28 cellular contexts compared by ENCODE assay signal in the genomic region with DNA sequence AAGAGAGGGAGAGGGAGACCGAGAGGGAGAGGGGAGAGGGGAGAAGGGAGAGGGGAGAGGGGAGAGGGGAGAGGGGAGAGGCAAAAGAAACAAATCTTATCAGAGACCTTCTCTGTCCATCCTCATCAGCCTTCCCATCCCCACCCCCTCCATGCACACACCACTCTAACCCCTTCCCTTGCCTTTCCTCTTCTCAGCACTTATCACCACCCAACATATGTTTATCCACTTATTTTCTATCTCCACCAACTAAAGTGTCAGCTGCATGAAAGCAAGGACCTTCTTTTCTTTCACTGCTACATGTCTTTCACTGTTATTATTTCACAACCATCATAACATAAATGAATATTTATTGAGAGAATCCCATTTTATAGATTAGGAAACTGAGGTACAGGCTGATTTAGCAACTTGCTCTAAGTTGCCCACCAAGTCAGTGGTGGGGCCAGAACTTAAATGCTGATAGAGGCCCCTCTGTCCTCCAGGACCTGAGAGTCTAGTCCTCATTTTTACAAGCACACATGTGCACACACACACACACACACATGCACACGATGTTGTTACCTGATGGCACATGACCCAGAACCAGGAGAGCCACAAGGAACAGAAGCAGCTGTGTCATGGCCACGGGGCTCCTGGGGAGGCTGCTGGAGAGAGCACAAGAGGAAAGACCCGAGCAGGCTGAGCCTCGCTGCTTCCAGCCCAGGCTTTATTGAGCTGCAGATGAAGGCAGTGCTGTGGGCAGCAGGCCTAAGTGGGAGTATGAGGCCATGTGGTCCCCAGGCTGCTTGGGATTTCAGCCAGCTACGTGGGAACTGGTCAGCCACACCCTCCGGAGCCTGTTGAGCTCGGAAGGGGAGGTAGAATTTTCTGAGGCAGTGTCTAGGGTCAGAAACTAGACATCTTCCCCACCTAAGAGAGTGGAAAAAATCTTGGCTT. TPM values are rescaled to one million over a fixed set of nuclear protein-coding genes. Genes with fewer than 3 reads are reported as not detected.
DNase-seq lines count a peak whose midpoint lies in the region; ATAC-seq and TF ChIP-seq lines count a peak whose summit lies in the region.
"Had no signal": no experiment of that assay in that cellular context is flagged by ENCODE, and none has a peak within 500 bp of the region (broad histone marks: within the 10 kb centered on the region; RNA-seq: fewer than 3 reads in every experiment).

No MANE protein-coding gene starts in this region.

- H3K36me3 Mint-ChIP-seq in Caco-2 (ENCODE audit: insufficient read depth, unreplicated experiment) (peaks cover 6% of the 10 kb centered on the region), progenitor cell of endocrine pancreas (ENCODE audit: insufficient read depth) (peaks cover 8% of the 10 kb centered on the region)
- H3K36me3 Mint-ChIP-seq in activated CD4-positive, alpha-beta T cell treated with anti-CD3 and anti-CD28 coated beads, Interleukin-2, amount 10 ng/mL, durations not matched to agents 24 days and 14 days (ENCODE audit: low read depth) = no peaks in the 10 kb centered on the region

- H3K4me3 Mint-ChIP-seq in Caco-2 (ENCODE audit: unreplicated experiment) (peak overlapping the region; percentile 5), progenitor cell of endocrine pancreas (ENCODE audit: low read depth) (no peak overlapping the region)
- H3K4me3 Mint-ChIP-seq in activated CD4-positive, alpha-beta T cell treated with anti-CD3 and anti-CD28 coated beads, Interleukin-2, amount 10 ng/mL, durations not matched to agents 24 days and 14 days = no peak overlapping the region
- H3K4me3 Mint-ChIP-seq: B cell had no signal

- H3K4me3 ChIP-seq in Caco-2 (ENCODE audit: low read depth, low read length) (no peak overlapping the region), fibroblast of mammary gland (ENCODE audit: control insufficient read depth, low read depth, low read length) (no peak overlapping the region), A673 (ENCODE audit: low read depth, low read length, poor library complexity, severe bottlenecking) (no peak overlapping the region)
- H3K4me3 ChIP-seq: HAP-1 had no signal

- POLR2A ChIA-PET in Caco-2 (lab: Charles Lee) (no interaction called here), A673 (lab: Charles Lee; ENCODE audit: low non-redundant PET) (interaction anchor here (0.7 kb wide), 1 partner anchor 160 kb away, joined by 10 read pairs; no protein-coding TSS in a partner anchor)

- CTCF ChIA-PET in Caco-2 (lab: Charles Lee) = interaction anchor here (0.6 to 1.1 kb wide), 2 partner anchors 29 to 32 kb away, joined by 3 to 7 read pairs; no protein-coding TSS in a partner anchor
- CTCF ChIA-PET in A673 (lab: Charles Lee) = interaction anchor here (0.7 kb wide), 1 partner anchor 130 kb away, joined by 3 read pairs; no protein-coding TSS in a partner anchor

- H3K4me1 ChIP-seq in Caco-2 (peaks cover 7% of the 10 kb centered on the region; the same call in 1 of the 2 replicates), A673 (ENCODE audit: insufficient read depth, low read length, poor library complexity, severe bottlenecking) (no peaks in the 10 kb centered on the region)

- H3K9me3 Mint-ChIP-seq in Caco-2 (ENCODE audit: unreplicated experiment) = peaks cover 10% of the 10 kb centered on the region
- H3K9me3 Mint-ChIP-seq in progenitor cell of endocrine pancreas (ENCODE audit: low read depth) = peaks cover 35% of the 10 kb centered on the region
- peaks cover 3% of the 10 kb centered on the region for H3K9me3 Mint-ChIP-seq in activated CD4-positive, alpha-beta T cell treated with anti-CD3 and anti-CD28 coated beads, Interleukin-2, amount 10 ng/mL, durations not matched to agents 24 days and 14 days

- DNase-seq in Caco-2 (peak in 1 of 2 experiments; percentile 40), OCI-M1 (lab: John Stamatoyannopoulos, UW) (peak; percentile 43), fibroblast of mammary gland (ENCODE audit: low read depth) (peak; percentile 65), progenitor cell of endocrine pancreas (ENCODE audit: low spot score, unreplicated experiment) (no peak), A673 (ENCODE audit: low spot score) (no peak)
- DNase-seq in activated CD4-positive, alpha-beta T cell treated with anti-CD3 and anti-CD28 coated beads, Interleukin-2, amount 10 ng/mL, durations not matched to agents 24 days and 14 days = no peak
- DNase-seq: activated CD4-positive, alpha-beta T cell treated with anti-CD3 and anti-CD28 coated beads, Interleukin-2, amount 50 U/mL, for 4 hours; aorta; central memory CD4-positive, alpha-beta T cell; dermis blood vessel endothelial cell; DND-41; head of caudate nucleus; left colon; naive B cell; NCI-H187 treated with DMSO at 0.1 percent for 48 hours; NCI-H526 treated with DMSO at 0.1 percent for 48 hours; nucleus accumbens; RPMI8226; small intestine; stimulated activated CD4-positive, alpha-beta T cell treated with anti-CD3 and anti-CD28 coated beads, Interleukin-1b, Interleukin-23, amount 100 ng/mL, for 48 hours; WERI-Rb-1 had no signal

- intact Hi-C loops in Caco-2 (cut with micrococcal nuclease; ENCODE audit: unreplicated experiment) = no loop called here
- intact Hi-C loops in A673 (cut with micrococcal nuclease; ENCODE audit: unreplicated experiment) = no loop called here
- intact Hi-C loops in activated CD4-positive, alpha-beta T cell treated with anti-CD3 and anti-CD28 coated beads, Interleukin-2, amount 10 ng/mL, durations not matched to agents 24 days and 14 days (cut with micrococcal nuclease) = no loop called here

- no peak for TF ChIP-seq CTCF in Caco-2 (IDR thresholded peaks at IDR 0.05; ENCODE audit: insufficient read depth in 1 of 2, low read depth in 1 of 2, low read length in 1 of 2, severe bottlenecking in 1 of 2, unreplicated experiment in 1 of 2)
- no peak for TF ChIP-seq CTCF in fibroblast of mammary gland (conservative IDR thresholded peaks at IDR 0.05; ENCODE audit: control insufficient read depth, insufficient read depth, low read depth, low read length)
- no peak for TF ChIP-seq CTCF in progenitor cell of endocrine pancreas (IDR thresholded peaks at IDR 0.05; ENCODE audit: unreplicated experiment)
- no peak for TF ChIP-seq CTCF in A673 (conservative IDR thresholded peaks at IDR 0.05; ENCODE audit: low read depth, low read length)

- peak overlapping the region; percentile 10 for H3K27ac Mint-ChIP-seq in Caco-2 (ENCODE audit: unreplicated experiment)
- peak overlapping the region; percentile 66 for H3K27ac Mint-ChIP-seq in progenitor cell of endocrine pancreas
- H3K27ac Mint-ChIP-seq in activated CD4-positive, alpha-beta T cell treated with anti-CD3 and anti-CD28 coated beads, Interleukin-2, amount 10 ng/mL, durations not matched to agents 24 days and 14 days = no peak overlapping the region
- H3K27ac Mint-ChIP-seq: activated naive CD4-positive, alpha-beta T cell treated with anti-CD3 and anti-CD28 coated beads, Interleukin-2, amount 50 U/mL, for 72 hours; B cell; naive B cell had no signal

- H3K4me1 Mint-ChIP-seq in Caco-2 (ENCODE audit: low read depth, unreplicated experiment) = no peaks in the 10 kb centered on the region
- H3K4me1 Mint-ChIP-seq in progenitor cell of endocrine pancreas (ENCODE audit: low read depth) = no peaks in the 10 kb centered on the region
- H3K4me1 Mint-ChIP-seq in activated CD4-positive, alpha-beta T cell treated with anti-CD3 and anti-CD28 coated beads, Interleukin-2, amount 10 ng/mL, durations not matched to agents 24 days and 14 days = peaks cover 6% of the 10 kb centered on the region

- H3K36me3 ChIP-seq in Caco-2 (ENCODE audit: control insufficient read depth, insufficient read depth, low read length) (no peaks in the 10 kb centered on the region), A673 (ENCODE audit: insufficient read depth, low read length, poor library complexity, severe bottlenecking) (no peaks in the 10 kb centered on the region)
- H3K36me3 ChIP-seq: HAP-1, WERI-Rb-1 had no signal

- no peaks in the 10 kb centered on the region for H3K27me3 ChIP-seq in Caco-2 (replicated peaks; ENCODE audit: control insufficient read depth, insufficient read depth, low read length)
- H3K27me3 ChIP-seq in A673 (replicated peaks; ENCODE audit: insufficient read depth, low read depth, low read length, poor library complexity) = peaks cover 36% of the 10 kb centered on the region

- BruUV-seq in Caco-2 (replicated peaks; lab: Mats Ljungman, UMichigan) = no TSS peak
- no TSS peak for BruUV-seq in A673 (replicated peaks; lab: Mats Ljungman, UMichigan)

- peaks cover 10% of the 10 kb centered on the region for H3K9me3 ChIP-seq in Caco-2
- no peaks in the 10 kb centered on the region for H3K9me3 ChIP-seq in A673 (ENCODE audit: low read depth, low read length, poor library complexity, severe bottlenecking)

- peaks cover 16% of the 10 kb centered on the region for H3K27me3 Mint-ChIP-seq in Caco-2 (ENCODE audit: insufficient read depth, unreplicated experiment)
- peaks cover 4% of the 10 kb centered on the region for H3K27me3 Mint-ChIP-seq in progenitor cell of endocrine pancreas
- H3K27me3 Mint-ChIP-seq in activated CD4-positive, alpha-beta T cell treated with anti-CD3 and anti-CD28 coated beads, Interleukin-2, amount 10 ng/mL, durations not matched to agents 24 days and 14 days = peaks cover 30% of the 10 kb centered on the region

- no peak for ATAC-seq in GM18498 (IDR thresholded peaks at IDR 0.05; ENCODE audit: unreplicated experiment)
- ATAC-seq: activated naive CD4-positive, alpha-beta T cell treated with anti-CD3 and anti-CD28 coated beads, Interleukin-2, amount 50 U/mL, for 72 hours; left colon; SK-N-SH treated with all-trans-retinoic acid at 6 μM for 48 hours had no signal

- H3K27ac ChIP-seq in A673 (ENCODE audit: low read depth, low read length, poor library complexity, severe bottlenecking) = no peak overlapping the region
- H3K27ac ChIP-seq: WERI-Rb-1 had no signal

RNA-seq across cellular contexts. Expression of a gene that starts 2.3 kb away (rescaled TPM):
- total RNA-seq in Caco-2 (2022) (not detected in 2 replicates), progenitor cell of endocrine pancreas (not detected in 2 replicates), A673 (2021) (not detected in 2 replicates)
- total RNA-seq in activated CD4-positive, alpha-beta T cell treated with anti-CD3 and anti-CD28 coated beads, Interleukin-2, amount 10 ng/mL, durations not matched to agents 24 days and 14 days = not detected in 2 replicates
- total RNA-seq: activated naive CD4-positive, alpha-beta T cell treated with anti-CD3 and anti-CD28 coated beads, Interleukin-2, amount 50 U/mL, for 72 hours; B cell; dermis blood vessel endothelial cell; left colon; T-helper 2 cell treated with Interferon-gamma antibody and Interleukin-4, amounts not matched to agents 100 ng/mL and 5 ng/mL, for 36 hours had no signal

RNA-seq across cellular contexts. Expression of a gene that starts 2.4 kb away (rescaled TPM):
- not detected in 2 replicates for total RNA-seq in Caco-2 (2022)
- total RNA-seq in progenitor cell of endocrine pancreas = not detected in 2 replicates
- not detected in 2 replicates for total RNA-seq in A673 (2021)
- not detected in 2 replicates for total RNA-seq in activated CD4-positive, alpha-beta T cell treated with anti-CD3 and anti-CD28 coated beads, Interleukin-2, amount 10 ng/mL, durations not matched to agents 24 days and 14 days
- total RNA-seq: activated naive CD4-positive, alpha-beta T cell treated with anti-CD3 and anti-CD28 coated beads, Interleukin-2, amount 50 U/mL, for 72 hours; B cell; dermis blood vessel endothelial cell; T-helper 2 cell treated with Interferon-gamma antibody and Interleukin-4, amounts not matched to agents 100 ng/mL and 5 ng/mL, for 36 hours had no signal

RNA-seq across cellular contexts. Expression of a gene that starts 32.2 kb away (rescaled TPM):
- not detected in 2 replicates for total RNA-seq in Caco-2 (2022)
- not detected in 2 replicates for total RNA-seq in progenitor cell of endocrine pancreas
- not detected in 2 replicates for total RNA-seq in A673 (2021)
- total RNA-seq in activated CD4-positive, alpha-beta T cell treated with anti-CD3 and anti-CD28 coated beads, Interleukin-2, amount 10 ng/mL, durations not matched to agents 24 days and 14 days = not detected in 2 replicates
- total RNA-seq: activated naive CD4-positive, alpha-beta T cell treated with anti-CD3 and anti-CD28 coated beads, Interleukin-2, amount 50 U/mL, for 72 hours; aorta; B cell; dermis blood vessel endothelial cell; left colon; mesenteric fat pad; T-helper 2 cell treated with Interferon-gamma antibody and Interleukin-4, amounts not matched to agents 100 ng/mL and 5 ng/mL, for 36 hours had no signal

RNA-seq across cellular contexts. Expression of a gene that starts 41.6 kb away (rescaled TPM):
- total RNA-seq in Caco-2 (2022) = 435 and 443 TPM in 2 replicates
- 211 and 217 TPM in 2 replicates for total RNA-seq in progenitor cell of endocrine pancreas
- 182 and 196 TPM in 2 replicates for total RNA-seq in A673 (2021)
- total RNA-seq in activated CD4-positive, alpha-beta T cell treated with anti-CD3 and anti-CD28 coated beads, Interleukin-2, amount 10 ng/mL, durations not matched to agents 24 days and 14 days = 181 and 193 TPM in 2 replicates

Comparison
In these comparisons a context has a peak if more than half of its experiments do, and no peak if none do; other contexts are left out.
1. DNase-seq: peak in OCI-M1 (single experiment) and fibroblast of mammary gland (single experiment); none in progenitor cell of endocrine pancreas (single experiment), A673 (single experiment) and activated CD4-positive, alpha-beta T cell treated with anti-CD3 and anti-CD28 coated beads, Interleukin-2, amount 10 ng/mL, durations not matched to agents 24 days and 14 days (single experiment).